22 cellular contexts compared by ENCODE assay signal in genomic region chr12:116242740-116243139, GRCh38.
"Had no signal": no experiment of that assay in that cellular context is flagged by ENCODE, and none has a peak within 500 bp of the region (broad histone marks: within the 10 kb centered on the region; RNA-seq: fewer than 3 reads in every experiment).

No MANE protein-coding gene starts in this region.

- ATAC-seq: foreskin keratinocyte; heart left ventricle; left colon; naive thymus-derived CD8-positive, alpha-beta T cell; sciatic nerve; stimulated activated naive CD8-positive, alpha-beta T cell treated with anti-CD3 and anti-CD28 coated beads, Interleukin-15, Interleukin-2, amounts not matched to agents 100 U/mL and 50 U/mL, for 24 hours had no signal

- H2AFZ ChIP-seq: parathyroid adenoma had no signal

- H3K36me3 ChIP-seq: heart left ventricle, prostate gland, tibial artery, upper lobe of left lung, vagina had no signal

- H3K9me3 ChIP-seq: heart left ventricle, prostate gland, tibial artery, upper lobe of left lung, vagina had no signal

- H3K27me3 ChIP-seq: foreskin keratinocyte, heart left ventricle, tibial artery, upper lobe of left lung, vagina had no signal

- H3K9me3 Mint-ChIP-seq: endodermal cell; naive thymus-derived CD8-positive, alpha-beta T cell had no signal

- H3K27me3 Mint-ChIP-seq: naive thymus-derived CD8-positive, alpha-beta T cell had no signal

- H3K9ac ChIP-seq: parathyroid adenoma had no signal

- H3K27ac Mint-ChIP-seq: endodermal cell had no signal

- H3K27ac ChIP-seq: coronary artery, foreskin keratinocyte, parathyroid adenoma, prostate gland, tibial artery, upper lobe of left lung, vagina had no signal

- H3K4me3 ChIP-seq: coronary artery, heart left ventricle, lung, prostate gland, tibial artery, upper lobe of left lung, vagina had no signal

- H3K36me3 Mint-ChIP-seq: naive thymus-derived CD8-positive, alpha-beta T cell had no signal

- H3K4me3 Mint-ChIP-seq: endodermal cell had no signal

- DNase-seq: effector CD4-positive, alpha-beta T cell; endodermal cell; erythroblast; foreskin keratinocyte; heart left ventricle; hippocampal formation; left colon; left ventricle myocardium superior; mesendoderm; naive thymus-derived CD8-positive, alpha-beta T cell; retina; small intestine; stimulated activated CD4-positive, alpha-beta T cell treated with anti-CD3 and anti-CD28 coated beads, Interleukin-2, amount 100 ng/mL, for 48 hours; stimulated activated naive CD8-positive, alpha-beta T cell treated with anti-CD3 and anti-CD28 coated beads, Interleukin-15, Interleukin-2, amounts not matched to agents 100 U/mL and 50 U/mL, for 24 hours; tibial artery; upper lobe of left lung had no signal
